Comparison of ENCODE assay signal across 8 cellular contexts in genomic region chr1:107055919-107056425, GRCh38. TPM values are rescaled to one million over a fixed set of nuclear protein-coding genes. Genes with fewer than 3 reads are reported as not detected.
DNase-seq lines count a peak whose midpoint lies in the region; ATAC-seq and TF ChIP-seq lines count a peak whose summit lies in the region.
"Not testable (repeated sequence)": the region's sequence is repeated elsewhere in the genome, so short reads cannot be mapped to it uniquely, and the experiment has no call there.

No MANE protein-coding gene starts in this region.

- H3K9ac ChIP-seq in SU-DHL-6 (ENCODE audit: low read length) (peak overlapping the region; percentile 96), adipocyte (ENCODE audit: low read length) (peak overlapping the region; percentile 96), iPS-18a (ENCODE audit: low read length) (peak overlapping the region; percentile 93)
- not testable (repeated sequence) for H3K9ac ChIP-seq in endodermal cell (ENCODE audit: extremely low read depth, low read length, poor library complexity, severe bottlenecking)

- not testable (repeated sequence) for H3K4me1 ChIP-seq in adipocyte (ENCODE audit: control insufficient read depth, insufficient read depth, low read length); endodermal cell (ENCODE audit: control insufficient read depth, insufficient read depth, low read length)
- H3K4me1 ChIP-seq in iPS-18a (ENCODE audit: control insufficient read depth, low read depth, low read length), result peaks cover 11% of the 10 kb centered on the region

- not testable (repeated sequence) for H3F3A ChIP-seq in SU-DHL-6 (ENCODE audit: insufficient read depth)

- 93 to 97% methylated on average over 22 to 24 of the region's 24 CpGs for WGBS in endodermal cell (ENCODE audit: insufficient coverage in 1 of 2, insufficient read length in 1 of 2), 2 experiments

- peak overlapping the region; percentile 85 for H2AFZ ChIP-seq in SU-DHL-6 (ENCODE audit: low read depth, low read length, severe bottlenecking)

- DNase-seq in AG10803 (ENCODE audit: low read depth); HL-60 (ENCODE audit: low read depth in 1 of 2, low spot score in 1 of 2); adipocyte (ENCODE audit: low read depth); endodermal cell; natural killer cell treated with Interleukin-12 subunit alpha and Interleukin-12 subunit beta and Interleukin-15 and Interleukin-18, amount 100 ng/mL, for 72 hours (ENCODE audit: low spot score); stimulated activated naive B cell treated with anti-CD40 and anti-IgM and Interleukin-4, amounts not matched to agents 10 μg/mL and 1 μg/mL and 100 μg/mL, for 72 hours: not testable (repeated sequence)

- not testable (repeated sequence) for H3K27me3 Mint-ChIP-seq in endodermal cell (ENCODE audit: insufficient read depth); natural killer cell treated with Interleukin-12 subunit alpha and Interleukin-12 subunit beta and Interleukin-15 and Interleukin-18, amount 100 ng/mL, for 72 hours; stimulated activated naive B cell treated with anti-CD40 and anti-IgM and Interleukin-4, amounts not matched to agents 10 μg/mL and 1 μg/mL and 100 μg/mL, for 72 hours

- H3K4me2 ChIP-seq in SU-DHL-6 (ENCODE audit: low read depth, low read length, poor library complexity, severe bottlenecking), result peak overlapping the region; percentile 82

- H3K9me3 ChIP-seq in SU-DHL-6 (ENCODE audit: insufficient read depth, low read length); adipocyte (ENCODE audit: control insufficient read depth, low read length); endodermal cell (ENCODE audit: control insufficient read depth, low read length); iPS-18a (ENCODE audit: control insufficient read depth, low read depth, low read length): not testable (repeated sequence)

- TF ChIP-seq CTCF in AG10803 (conservative IDR thresholded peaks at IDR 0.05; ENCODE audit: low read length); HL-60 (IDR thresholded peaks at IDR 0.05; ENCODE audit: insufficient read depth, low read length); SU-DHL-6 (IDR thresholded peaks at IDR 0.05; ENCODE audit: insufficient read depth, low read length, poor library complexity, severe bottlenecking); endodermal cell (conservative IDR thresholded peaks at IDR 0.05): not testable (repeated sequence)

- H3K27ac Mint-ChIP-seq in endodermal cell, result peak overlapping the region; percentile 97
- peak overlapping the region; percentile 91 to 94 for H3K27ac Mint-ChIP-seq in natural killer cell treated with Interleukin-12 subunit alpha and Interleukin-12 subunit beta and Interleukin-15 and Interleukin-18, amount 100 ng/mL, for 72 hours
- peak overlapping the region; percentile 98 for H3K27ac Mint-ChIP-seq in stimulated activated naive B cell treated with anti-CD40 and anti-IgM and Interleukin-4, amounts not matched to agents 10 μg/mL and 1 μg/mL and 100 μg/mL, for 72 hours

- H3K36me3 ChIP-seq in SU-DHL-6 (ENCODE audit: low read length); adipocyte (ENCODE audit: control insufficient read depth, insufficient read depth, low read length, severe bottlenecking); endodermal cell (ENCODE audit: control insufficient read depth, insufficient read depth, low read length); iPS-18a (ENCODE audit: control insufficient read depth, low read depth, low read length): not testable (repeated sequence)

- H3K27me3 ChIP-seq in HL-60 (ENCODE audit: insufficient read depth, poor library complexity, severe bottlenecking); SU-DHL-6 (ENCODE audit: low read length); adipocyte (replicated peaks; ENCODE audit: control insufficient read depth, insufficient read depth, low read length); endodermal cell (ENCODE audit: control insufficient read depth, insufficient read depth, low read length, poor library complexity, severe bottlenecking); iPS-18a (ENCODE audit: control insufficient read depth, insufficient read depth, low read length): not testable (repeated sequence)

- not testable (repeated sequence) for ATAC-seq in natural killer cell treated with Interleukin-12 subunit alpha and Interleukin-12 subunit beta and Interleukin-15 and Interleukin-18, amount 100 ng/mL, for 72 hours; stimulated activated naive B cell treated with anti-CD40 and anti-IgM and Interleukin-4, amounts not matched to agents 10 μg/mL and 1 μg/mL and 100 μg/mL, for 72 hours (replicated peaks)

- H3K36me3 Mint-ChIP-seq in endodermal cell (ENCODE audit: low read depth); natural killer cell treated with Interleukin-12 subunit alpha and Interleukin-12 subunit beta and Interleukin-15 and Interleukin-18, amount 100 ng/mL, for 72 hours: not testable (repeated sequence)
- peaks cover 9 to 23% of the 10 kb centered on the region in 2 donors for H3K36me3 Mint-ChIP-seq in stimulated activated naive B cell treated with anti-CD40 and anti-IgM and Interleukin-4, amounts not matched to agents 10 μg/mL and 1 μg/mL and 100 μg/mL, for 72 hours

- H3K79me2 ChIP-seq in SU-DHL-6 (ENCODE audit: insufficient read depth, low read length), result peaks cover 28% of the 10 kb centered on the region

- H3K9me2 ChIP-seq in SU-DHL-6 (replicated peaks; ENCODE audit: insufficient read depth, low read length), result not testable (repeated sequence)

- H3K9me3 Mint-ChIP-seq in endodermal cell; natural killer cell treated with Interleukin-12 subunit alpha and Interleukin-12 subunit beta and Interleukin-15 and Interleukin-18, amount 100 ng/mL, for 72 hours; stimulated activated naive B cell treated with anti-CD40 and anti-IgM and Interleukin-4, amounts not matched to agents 10 μg/mL and 1 μg/mL and 100 μg/mL, for 72 hours: not testable (repeated sequence)

- peak overlapping the region; percentile 93 for H3K4me3 Mint-ChIP-seq in endodermal cell
- H3K4me3 Mint-ChIP-seq in natural killer cell treated with Interleukin-12 subunit alpha and Interleukin-12 subunit beta and Interleukin-15 and Interleukin-18, amount 100 ng/mL, for 72 hours, result peak overlapping the region; percentile 91
- peak overlapping the region; percentile 98 to 99 for H3K4me3 Mint-ChIP-seq in stimulated activated naive B cell treated with anti-CD40 and anti-IgM and Interleukin-4, amounts not matched to agents 10 μg/mL and 1 μg/mL and 100 μg/mL, for 72 hours

- H4K20me1 ChIP-seq in SU-DHL-6 (ENCODE audit: low read depth, low read length), result not testable (repeated sequence)

- H3K4me3 ChIP-seq in AG10803 (ENCODE audit: low read length) (peak overlapping the region; percentile 92), HL-60 (replicated peaks; ENCODE audit: insufficient read depth, low read length) (peak overlapping the region; percentile 96), SU-DHL-6 (ENCODE audit: insufficient read depth, low read length, poor library complexity, severe bottlenecking) (peak overlapping the region; percentile 96), adipocyte (ENCODE audit: low read length) (peak overlapping the region; percentile 100), endodermal cell (ENCODE audit: low read length) (peak overlapping the region; percentile 94), iPS-18a (ENCODE audit: low read length) (peak overlapping the region; percentile 98)

- H3K27ac ChIP-seq in HL-60 (replicated peaks), result peak overlapping the region; percentile 67
- 0 out of 2 replicates have a peak overlapping the region, but pooled peaks have one; percentile 19 for H3K27ac ChIP-seq in SU-DHL-6 (ENCODE audit: low read depth, low read length)
- H3K27ac ChIP-seq in endodermal cell (ENCODE audit: low read depth, low read length); iPS-18a (ENCODE audit: low read length): not testable (repeated sequence)

- peaks cover 20% of the 10 kb centered on the region for H3K4me1 Mint-ChIP-seq in endodermal cell
- H3K4me1 Mint-ChIP-seq in natural killer cell treated with Interleukin-12 subunit alpha and Interleukin-12 subunit beta and Interleukin-15 and Interleukin-18, amount 100 ng/mL, for 72 hours (ENCODE audit: low read depth in 2 of 2), result peaks cover 15 to 30% of the 10 kb centered on the region in 2 donors
- peaks cover 11 to 27% of the 10 kb centered on the region in 2 donors for H3K4me1 Mint-ChIP-seq in stimulated activated naive B cell treated with anti-CD40 and anti-IgM and Interleukin-4, amounts not matched to agents 10 μg/mL and 1 μg/mL and 100 μg/mL, for 72 hours

RNA-seq across cellular contexts. Expression of gene PRMT6, which starts 0.5 kb away (rescaled TPM):
- 10 to 100 TPM; 26.0 to 27.6 TPM for total RNA-seq in endodermal cell
- 23.9 TPM for polyA plus RNA-seq in endodermal cell (2013, experiment 1 of 2)
- 20.7 TPM for polyA plus RNA-seq in endodermal cell (2013, experiment 2 of 2)
- 10 to 100 TPM; 12.9 to 18.0 TPM for total RNA-seq in natural killer cell treated with Interleukin-12 subunit alpha and Interleukin-12 subunit beta and Interleukin-15 and Interleukin-18, amount 100 ng/mL, for 72 hours
